Comparison of ENCODE assay signal across 2 cellular contexts in genomic region chr18:61369671-61370070, GRCh38. TPM values are rescaled to one million over a fixed set of nuclear protein-coding genes. Genes with fewer than 3 reads are reported as not detected.
"Had no signal": no experiment of that assay in that cellular context is flagged by ENCODE, and none has a peak within 500 bp of the region (broad histone marks: within the 10 kb centered on the region; RNA-seq: fewer than 3 reads in every experiment).

No MANE protein-coding gene starts in this region.

RNA-seq across cellular contexts. Expression of gene CDH20, which starts 36.4 kb away (rescaled TPM):
- total RNA-seq: G401, GM12878 had no signal
